In genomic region chr18:6444484-6445228, GRCh38 we compare ENCODE assay signal across 22 cellular contexts.
"Had no signal": no experiment of that assay in that cellular context is flagged by ENCODE, and none has a peak within 500 bp of the region (broad histone marks: within the 10 kb centered on the region; RNA-seq: fewer than 3 reads in every experiment).

No MANE protein-coding gene starts in this region.

- DNase-seq: cortex of kidney; dorsolateral prefrontal cortex; effector CD8-positive, alpha-beta T cell; foreskin melanocyte; head of caudate nucleus; islet precursor cell; left lung; lower lobe of right lung; naive B cell; nephron progenitor cell; psoas muscle; retina; sigmoid colon; stimulated activated CD4-positive, alpha-beta T cell treated with anti-CD3 and anti-CD28 coated beads, Interleukin-12 subunit alpha, Interleukin-12 subunit beta, amount 100 ng/mL, for 4 hours; stimulated activated naive CD4-positive, alpha-beta T cell; stomach; substantia nigra; transverse colon had no signal

- H3K4me3 ChIP-seq: dorsolateral prefrontal cortex, hepatocyte, left lung, lower lobe of right lung, psoas muscle, sigmoid colon, skin epidermis, stomach, thoracic aorta, transverse colon had no signal

- H3K9me3 ChIP-seq: left lung, lower lobe of right lung, psoas muscle, sigmoid colon, stomach, thoracic aorta, transverse colon had no signal

- H2AFZ ChIP-seq: hepatocyte, parathyroid adenoma had no signal

- H3K36me3 ChIP-seq: left lung, lower lobe of right lung, sigmoid colon, stomach, thoracic aorta, transverse colon had no signal

- ATAC-seq: left lung, lower lobe of right lung, psoas muscle had no signal

- H3K4me1 ChIP-seq: left lung, lower lobe of right lung, parathyroid adenoma, psoas muscle, sigmoid colon, stomach, transverse colon had no signal

- H3K27ac ChIP-seq: dorsolateral prefrontal cortex, hepatocyte, left lung, lower lobe of right lung, parathyroid adenoma, psoas muscle, sigmoid colon, skin epidermis, stomach, thoracic aorta, transverse colon had no signal

- H3K9ac ChIP-seq: parathyroid adenoma had no signal

- H3K79me2 ChIP-seq: hepatocyte, parathyroid adenoma had no signal

- H3K4me2 ChIP-seq: hepatocyte had no signal

- H3K27me3 ChIP-seq: hepatocyte, left lung, sigmoid colon, stomach, transverse colon had no signal
